8 cellular contexts compared by ENCODE assay signal in the genomic region with DNA sequence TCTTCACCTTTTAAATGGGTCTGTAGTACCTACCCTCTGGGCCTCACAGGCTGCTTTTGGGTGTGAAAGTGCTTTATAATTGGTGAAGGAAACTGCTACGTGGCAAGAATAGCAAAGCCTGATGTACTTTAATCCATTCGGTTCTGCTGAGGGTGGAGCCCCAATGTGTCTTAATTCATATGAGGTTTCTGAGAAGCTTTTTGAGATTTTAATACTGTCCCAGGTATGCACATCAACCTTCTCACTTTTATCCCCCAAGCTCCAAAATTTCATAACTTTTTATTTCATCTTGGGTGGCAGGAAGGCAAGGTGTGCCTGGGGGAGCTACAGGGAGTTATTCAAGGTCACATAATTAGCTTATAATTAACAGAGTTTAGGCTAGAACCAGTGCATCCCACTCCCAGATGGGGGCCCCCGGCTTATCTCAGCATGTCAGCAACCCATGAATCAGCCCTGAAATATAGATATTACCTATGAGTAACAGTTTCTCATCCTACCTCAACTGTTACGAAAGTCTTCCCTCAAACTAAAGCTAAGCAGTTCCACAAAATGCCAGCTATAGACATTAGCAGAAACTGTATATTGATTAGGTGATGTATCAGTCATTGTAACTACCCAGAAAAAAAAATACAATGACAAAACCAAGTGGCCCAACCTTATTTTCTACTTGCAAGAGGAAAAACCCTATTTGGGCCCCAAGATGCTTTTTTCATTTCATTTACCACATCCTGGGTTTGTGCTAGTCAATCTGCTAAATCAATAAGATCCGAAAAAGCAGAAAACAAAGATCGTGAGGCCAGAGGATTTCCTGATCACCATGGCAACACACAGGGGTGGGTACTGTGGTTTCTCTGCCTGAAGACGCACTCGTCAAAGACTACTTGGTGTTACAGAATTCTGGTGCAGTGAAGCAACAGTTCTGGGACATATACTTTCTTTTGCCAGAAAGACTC. TPM values are rescaled to one million over a fixed set of nuclear protein-coding genes. Genes with fewer than 3 reads are reported as not detected.
DNase-seq lines count a peak whose midpoint lies in the region; ATAC-seq, FAIRE-seq and TF ChIP-seq lines count a peak whose summit lies in the region.

No MANE protein-coding gene starts in this region.

- H2AFZ ChIP-seq in IMR-90 (replicated peaks; ENCODE audit: low read length, poor library complexity) (peak overlapping the region; percentile 27), endothelial cell of umbilical vein (ENCODE audit: low read depth, low read length) (no peak overlapping the region)

- 0 out of 2 replicates have a peak overlapping the region, but pooled peaks have one; percentile 15 for H3K9ac ChIP-seq in IMR-90 (ENCODE audit: low read depth, low read length)
- H3K9ac ChIP-seq in endothelial cell of umbilical vein (replicated peaks; ENCODE audit: extremely low read depth, insufficient read depth, low read length), result peak overlapping the region; percentile 18

- peak overlapping the region; percentile 96 for H2BK120ac ChIP-seq in IMR-90 (ENCODE audit: low read depth, low read length)

- H3K23ac ChIP-seq in IMR-90 (ENCODE audit: low read depth, low read length), result peak overlapping the region; percentile 95

- H4K20me1 ChIP-seq in IMR-90 (ENCODE audit: insufficient read depth, low read length), result peaks cover 99% of the 10 kb centered on the region
- H4K20me1 ChIP-seq in endothelial cell of umbilical vein (replicated peaks; ENCODE audit: control insufficient read depth, extremely low read depth, insufficient read depth, low read length), result no peaks in the 10 kb centered on the region

- intact Hi-C loops in CD4-positive, alpha-beta memory T cell (cut with micrococcal nuclease), result loop anchor here (1.0 to 5.0 kb wide), 10 partner anchors 9 to 248 kb away; a partner anchor contains a TSS
- intact Hi-C loops in IMR-90 (cut with micrococcal nuclease), result no loop called here
- intact Hi-C loops in endothelial cell of umbilical vein (cut with micrococcal nuclease), result loop anchor here (2.0 to 5.0 kb wide), 3 partner anchors 27 to 133 kb away; a partner anchor contains a TSS

- CTCF ChIA-PET in CD4-positive, alpha-beta memory T cell (lab: Charles Lee; ENCODE audit: partially characterized antibody), result interaction anchor here (0.6 to 11.8 kb wide), 19 partner anchors 10 to 239 kb away, joined by 3 to 151 read pairs (median 5); a partner anchor contains a TSS
- CTCF ChIA-PET in IMR-90 (lab: Yijun Ruan, JAX), result interaction anchor here (0.8 kb wide), 1 partner anchor 162 kb away, joined by 4 read pairs; no protein-coding TSS in a partner anchor
- CTCF ChIA-PET in endothelial cell of umbilical vein (lab: Charles Lee), result interaction anchor here (2.5 to 3.2 kb wide), 2 partner anchors 26 to 27 kb away, joined by 5 to 20 read pairs; a partner anchor contains a TSS

- in situ Hi-C loops in IMR-90 (cut with MboI; ENCODE audit: low sequenced_read_pairs), result loop anchor here (25.0 kb wide), 1 partner anchor 578 kb away; no protein-coding TSS in a partner anchor

- peaks cover 0 to 2% (median 0%) of the 10 kb centered on the region in 8 donors for H3K9me3 Mint-ChIP-seq in CD4-positive, alpha-beta memory T cell

- dilution Hi-C loops in IMR-90 (cut with HindIII; ENCODE audit: low sequenced_read_pairs, unreplicated experiment) (no loop called here), endothelial cell of umbilical vein (cut with MboI; ENCODE audit: extremely low pct_ligation_motif_present, low sequenced_read_pairs) (no loop called here)

- H3K4me2 ChIP-seq in IMR-90 (ENCODE audit: low read depth, low read length), result peak overlapping the region; percentile 20; the same call in 1 of the 2 replicates
- H3K4me2 ChIP-seq in endothelial cell of umbilical vein (ENCODE audit: insufficient read depth, low read length), result peak overlapping the region; percentile 58

- peak overlapping the region; percentile 98 for H3K14ac ChIP-seq in IMR-90 (replicated peaks; ENCODE audit: low read depth, low read length)

- 17% methylated on average over 1 of the region's 8 CpGs; no CpG with 5 or more reads in 1 of the 2 experiments for WGBS in IMR-90 (ENCODE audit: extremely low coverage in 2 of 2, insufficient read length in 1 of 2), 2 experiments

- peak overlapping the region; percentile 40 for H4K5ac ChIP-seq in IMR-90 (ENCODE audit: low read depth, low read length)

- peak overlapping the region; percentile 95 for H2BK20ac ChIP-seq in IMR-90 (ENCODE audit: low read depth, low read length)

- peak; percentile 82 for FAIRE-seq in endothelial cell of umbilical vein (lab: Jason Lieb, UNC)

- TF ChIP-seq RAD21 in IMR-90 (IDR thresholded peaks at IDR 0.05; ENCODE audit: low read length), result no peak

- no peaks in the 10 kb centered on the region for H3K9me3 ChIP-seq in CD4-positive, alpha-beta memory T cell (ENCODE audit: control insufficient read depth in 1 of 2, low read length in 2 of 2)
- H3K9me3 ChIP-seq in IMR-90 (ENCODE audit: control insufficient read depth, insufficient read depth, low read length), result no peaks in the 10 kb centered on the region
- no peaks in the 10 kb centered on the region for H3K9me3 ChIP-seq in endothelial cell of umbilical vein (replicated peaks; ENCODE audit: control insufficient read depth, insufficient read depth, low read length)

- peak overlapping the region; percentile 95 for H2AK5ac ChIP-seq in IMR-90 (ENCODE audit: low read depth, low read length)

- H2BK5ac ChIP-seq in IMR-90 (ENCODE audit: low read depth, low read length, poor library complexity, severe bottlenecking), result peak overlapping the region; percentile 97

- peak overlapping the region; percentile 96 for H3K27ac ChIP-seq in CD4-positive, alpha-beta memory T cell (ENCODE audit: low read depth, low read length)
- H3K27ac ChIP-seq in IMR-90 (ENCODE audit: insufficient read depth, low read length) (peak overlapping the region; percentile 70), endothelial cell of umbilical vein (ENCODE audit: insufficient read depth, low read depth, low read length) (peak overlapping the region; percentile 84), skin epidermis (peak overlapping the region; percentile 24 to 95 (median 82))

- H3K4ac ChIP-seq in IMR-90 (ENCODE audit: low read depth, low read length), result peak overlapping the region; percentile 91

- no peaks in the 10 kb centered on the region for H3K36me3 ChIP-seq in CD4-positive, alpha-beta memory T cell (ENCODE audit: insufficient read depth, low read length)
- H3K36me3 ChIP-seq in IMR-90 (ENCODE audit: control insufficient read depth, insufficient read depth, low read length) (peaks cover 30% of the 10 kb centered on the region), endothelial cell of umbilical vein (ENCODE audit: control insufficient read depth in 2 of 2, extremely low read depth in 1 of 2, insufficient read depth in 2 of 2, low read length in 2 of 2) (no peaks in the 10 kb centered on the region)

- TF ChIP-seq POLR2A in IMR-90 (IDR thresholded peaks at IDR 0.05; ENCODE audit: low read depth, low read length) (no peak), endothelial cell of umbilical vein (IDR thresholded peaks at IDR 0.05; ENCODE audit: low read depth, low read length) (no peak)

- no peaks in the 10 kb centered on the region for H3K27me3 ChIP-seq in CD4-positive, alpha-beta memory T cell (ENCODE audit: insufficient read depth, low read length)
- H3K27me3 ChIP-seq in IMR-90 (ENCODE audit: control insufficient read depth, insufficient read depth, low read length) (no peaks in the 10 kb centered on the region), endothelial cell of umbilical vein (ENCODE audit: control insufficient read depth in 2 of 2, insufficient read depth in 2 of 2, low read length in 2 of 2) (no peaks in the 10 kb centered on the region)

- no TSS peak for BruUV-seq in IMR-90 (replicated peaks; lab: Mats Ljungman, UMichigan)
- BruUV-seq in endothelial cell of umbilical vein (replicated peaks; lab: Mats Ljungman, UMichigan), result TSS peak; percentile 82

- POLR2A ChIA-PET in CD4-positive, alpha-beta memory T cell (lab: Charles Lee; ENCODE audit: partially characterized antibody), result interaction anchor here (0.6 to 31.9 kb wide), 37 partner anchors 9 to 226 kb away, joined by 3 to 1106 read pairs (median 6); a partner anchor contains a TSS
- POLR2A ChIA-PET in IMR-90 (lab: Charles Lee; ENCODE audit: unreplicated experiment), result interaction anchor here (0.6 kb wide), 1 partner anchor 31 kb away, joined by 3 read pairs; no protein-coding TSS in a partner anchor
- POLR2A ChIA-PET in endothelial cell of umbilical vein (lab: Charles Lee), result interaction anchor here (0.5 kb wide), 1 partner anchor 27 kb away, joined by 3 read pairs; no protein-coding TSS in a partner anchor

- H3K9me1 ChIP-seq in IMR-90 (ENCODE audit: insufficient read depth, low read length), result peaks cover 69% of the 10 kb centered on the region
- no peaks in the 10 kb centered on the region for H3K9me1 ChIP-seq in endothelial cell of umbilical vein (replicated peaks; ENCODE audit: control insufficient read depth, extremely low read depth, insufficient read depth, low read length)

- peak overlapping the region; percentile 82 for H2AK9ac ChIP-seq in IMR-90 (replicated peaks; ENCODE audit: low read depth, low read length, poor library complexity)

- peak overlapping the region; percentile 94 for H2BK15ac ChIP-seq in IMR-90 (ENCODE audit: low read depth, low read length)

- peak overlapping the region; percentile 71 for H3K56ac ChIP-seq in IMR-90 (ENCODE audit: extremely low read depth, insufficient read depth, low read length)

- H3K4me1 ChIP-seq in CD4-positive, alpha-beta memory T cell (ENCODE audit: insufficient read depth, low read length), result peaks cover 98% of the 10 kb centered on the region
- H3K4me1 ChIP-seq in IMR-90 (ENCODE audit: control insufficient read depth, insufficient read depth, low read length), result peaks cover 52% of the 10 kb centered on the region
- peaks cover 39% of the 10 kb centered on the region for H3K4me1 ChIP-seq in endothelial cell of umbilical vein (ENCODE audit: control insufficient read depth, extremely low read depth, insufficient read depth, low read length)

- peak overlapping the region; percentile 95 for H4K91ac ChIP-seq in IMR-90 (ENCODE audit: insufficient read depth, low read depth, low read length)

- H3K27me3 Mint-ChIP-seq in CD4-positive, alpha-beta memory T cell, result no peaks in the 10 kb centered on the region

- peak overlapping the region; percentile 77 to 87 (median 84) for H3K4me3 Mint-ChIP-seq in CD4-positive, alpha-beta memory T cell

- H4K8ac ChIP-seq in IMR-90 (ENCODE audit: low read depth in 2 of 2, low read length in 2 of 2), result peak overlapping the region; percentile 83 to 93

- peak overlapping the region; percentile 36 to 37 for H3K4me3 ChIP-seq in CD4-positive, alpha-beta memory T cell (ENCODE audit: low read length in 2 of 2)
- H3K4me3 ChIP-seq in IMR-90 (ENCODE audit: insufficient read depth, low read depth, low read length) (no peak overlapping the region), endothelial cell of umbilical vein (replicated peaks in 1 of 3; ENCODE audit: insufficient read depth in 1 of 3, low read depth in 1 of 3, low read length in 3 of 3) (no peak overlapping the region), skin epidermis (no peak overlapping the region)

- H3K27ac Mint-ChIP-seq in CD4-positive, alpha-beta memory T cell, result peak overlapping the region; percentile 93 to 100 (median 100)

- H3K18ac ChIP-seq in IMR-90 (ENCODE audit: low read depth, low read length), result peak overlapping the region; percentile 59

- peaks cover 5 to 91% of the 10 kb centered on the region in 2 experiments for H3K79me1 ChIP-seq in IMR-90 (ENCODE audit: low read depth in 1 of 2, low read length in 2 of 2)

- H3K36me3 Mint-ChIP-seq in CD4-positive, alpha-beta memory T cell, result peaks cover 46 to 84% of the 10 kb centered on the region in 2 donors

- H3K4me1 Mint-ChIP-seq in CD4-positive, alpha-beta memory T cell, result peaks cover 85 to 100% (median 94%) of the 10 kb centered on the region in 4 donors

- DNase-seq in CD4-positive, alpha-beta memory T cell, result peak; percentile 96 to 98 (median 98)
- DNase-seq in IMR-90, result peak; percentile 50
- DNase-seq in activated CD4-positive, alpha-beta T cell treated with anti-CD3 and anti-CD28 coated beads, Interleukin-2, amount 50 U/mL, for 1 hour, result peak; percentile 76
- DNase-seq in endothelial cell of umbilical vein (ENCODE audit: low read depth, low spot score), result peak; percentile 48
- no peak for DNase-seq in SW480 (ENCODE audit: low spot score)
- no peak for DNase-seq in AG08396 (ENCODE audit: low spot score)

- peak; percentile 82 for ATAC-seq in GM21381 (IDR thresholded peaks at IDR 0.05; ENCODE audit: unreplicated experiment)
- ATAC-seq in IMR-90 (ENCODE audit: low read depth), result no peak

- TF ChIP-seq CTCF in IMR-90 (conservative IDR thresholded peaks at IDR 0.05; ENCODE audit: low read depth, low read length), result no peak
- TF ChIP-seq CTCF in endothelial cell of umbilical vein (IDR thresholded peaks at IDR 0.05; ENCODE audit: extremely low read depth in 1 of 2, insufficient read depth in 1 of 2, low read depth in 1 of 2, low read length in 2 of 2), result no peak

- H3K79me2 ChIP-seq in endothelial cell of umbilical vein (ENCODE audit: control insufficient read depth, insufficient read depth, low read length), result peaks cover 84% of the 10 kb centered on the region

RNA-seq across cellular contexts. Expression of a gene that starts 26.7 kb away (rescaled TPM):
- total RNA-seq in CD4-positive, alpha-beta memory T cell, result 100 to 1,000 TPM; 808 to 809 TPM
- 100 to 1,000 TPM; 390 to 554 TPM for polyA plus RNA-seq in CD4-positive, alpha-beta memory T cell
- total RNA-seq in IMR-90 (2012; rRNA removed), result 341 and 357 TPM in 2 replicates
- 947 and 1,094 TPM in 2 replicates for polyA plus RNA-seq in IMR-90 (2012; rRNA removed)
- 502 and 1,091 TPM in 2 replicates for polyA plus RNA-seq in IMR-90 (2012; cell fraction: cytosol; rRNA removed)
- polyA plus RNA-seq in IMR-90 (2012; cell fraction: nucleus; rRNA removed; ENCODE audit: low replicate concordance), result 461 and 652 TPM in 2 replicates
- total RNA-seq in endothelial cell of umbilical vein, result 26.3 and 68.3 TPM in 2 replicates
- 25.5 and 27.5 TPM in 2 replicates for polyA plus RNA-seq in endothelial cell of umbilical vein
- polyA plus RNA-seq in endothelial cell of umbilical vein (2011; cell fraction: cytosol; rRNA removed), result 42.8 and 46.3 TPM in 2 replicates
- polyA plus RNA-seq in endothelial cell of umbilical vein (2011; cell fraction: nucleus; rRNA removed), result 27.3 and 33.4 TPM in 2 replicates
- polyA plus RNA-seq in endothelial cell of umbilical vein (2012), result 458 and 487 TPM in 2 replicates
- 41.8 and 46.8 TPM in 2 replicates for polyA minus RNA-seq in endothelial cell of umbilical vein
- 191 TPM for polyA minus RNA-seq in endothelial cell of umbilical vein (2011; cell fraction: cytosol; rRNA and poly(A)+ RNA removed)
- polyA minus RNA-seq in endothelial cell of umbilical vein (2011; cell fraction: nucleus; rRNA and poly(A)+ RNA removed), result 28.1 and 51.4 TPM in 2 replicates

Comparison
In these comparisons a context has a peak if more than half of its experiments do, and no peak if none do; other contexts are left out.
1. DNase-seq: peak in CD4-positive, alpha-beta memory T cell (5 of 5), IMR-90 (single experiment), activated CD4-positive, alpha-beta T cell treated with anti-CD3 and anti-CD28 coated beads, Interleukin-2, amount 50 U/mL, for 1 hour (single experiment) and endothelial cell of umbilical vein (single experiment); none in SW480 (single experiment) and AG08396 (single experiment).
2. H3K4me3 ChIP-seq: peak in CD4-positive, alpha-beta memory T cell (2 of 2); none in IMR-90 (single experiment), endothelial cell of umbilical vein (0 of 3) and skin epidermis (0 of 7).
3. Peak in every context shown above with its lines, with median percentiles within 50 percentile points of each other: H3K27ac ChIP-seq.